ENCODE assay signal across 27 cellular contexts in genomic region chr21:28152729-28153128, GRCh38.
"Had no signal": no experiment of that assay in that cellular context is flagged by ENCODE, and none has a peak within 500 bp of the region (broad histone marks: within the 10 kb centered on the region; RNA-seq: fewer than 3 reads in every experiment).

No MANE protein-coding gene starts in this region.

- H3K4me3 ChIP-seq: dorsolateral prefrontal cortex, heart right ventricle, left lung, prostate gland, right atrium auricular region, smooth muscle cell, stomach, thyroid gland had no signal

- H3K27me3 ChIP-seq: dorsolateral prefrontal cortex, foreskin keratinocyte, heart right ventricle, left lung, right atrium auricular region, stomach, thyroid gland had no signal

- H3K27ac ChIP-seq: dorsolateral prefrontal cortex, foreskin keratinocyte, heart right ventricle, left lung, prostate gland, right atrium auricular region, stomach, thyroid gland had no signal

- H3K4me1 ChIP-seq: left lung, prostate gland had no signal

- H3K36me3 ChIP-seq: heart right ventricle, left lung, prostate gland, right atrium auricular region, stomach, thyroid gland had no signal

- H3K9me3 ChIP-seq: heart right ventricle, left lung, prostate gland, right atrium auricular region, stomach, thyroid gland had no signal

- ATAC-seq: foreskin keratinocyte; heart right ventricle; left cardiac atrium; left lung; naive thymus-derived CD8-positive, alpha-beta T cell; sciatic nerve; stimulated activated effector memory CD8-positive, alpha-beta T cell treated with anti-CD3 and anti-CD28 coated beads, Interleukin-12 subunit alpha, Interleukin-12 subunit beta, amount 100 ng/mL, for 72 hours had no signal

- DNase-seq: cortex of kidney; dorsolateral prefrontal cortex; effector CD4-positive, alpha-beta T cell; erythroblast; foreskin keratinocyte; glutamatergic neuron; heart right ventricle; hippocampal formation; left cardiac atrium; left lung; mesendoderm; midbrain; naive thymus-derived CD8-positive, alpha-beta T cell; nephron progenitor cell; nucleus accumbens; stimulated activated CD4-positive, alpha-beta T cell treated with anti-CD3 and anti-CD28 coated beads, Interleukin-12 subunit alpha, Interleukin-12 subunit beta, amount 100 ng/mL, for 4 hours; stimulated activated CD4-positive, alpha-beta T cell treated with anti-CD3 and anti-CD28 coated beads, Interleukin-1b, Interleukin-23, amount 100 ng/mL, for 48 hours; stimulated activated CD4-positive, alpha-beta T cell treated with anti-CD3 and anti-CD28 coated beads, Interleukin-4, amount 100 ng/mL, for 1 hour; stimulated activated naive CD4-positive, alpha-beta T cell treated with Interleukin-2 at 50 U/mL for 16 hours; stomach; thyroid gland; trophoblast cell had no signal
